ENCODE assay signal across 1 cellular context in genomic region chr11:119664063-119664572, GRCh38.
TF ChIP-seq lines count a peak whose summit lies in the region.

No MANE protein-coding gene starts in this region.

TF ChIP-seq in HepG2, 621 proteins besides CTCF, POLR2A, EP300 and RAD21 (continued from another document and continues in another):
- 0 out of 4 replicates have a peak, but pooled peaks of 1 of the 2 experiments have one; percentile 28 for TF ChIP-seq REST (IDR thresholded peaks at IDR 0.05; ENCODE audit: borderline replicate concordance in 1 of 2, low read depth in 1 of 2, low read length in 2 of 2)
- no peak for TF ChIP-seq SP2 (CRISPR knock-in tag; IDR thresholded peaks at IDR 0.05)
- no peak for TF ChIP-seq CCDC6 (CRISPR knock-in tag; IDR thresholded peaks at IDR 0.05)
- no peak for TF ChIP-seq FOXP1 (IDR thresholded peaks at IDR 0.05)
- TF ChIP-seq FOXP1 (CRISPR knock-in tag; IDR thresholded peaks at IDR 0.05) = peak; percentile 48; the same call in 1 of the 2 replicates
- TF ChIP-seq ZNF614 (CRISPR knock-in tag; IDR thresholded peaks at IDR 0.05; ENCODE audit: borderline replicate concordance) = 0 out of 2 replicates have a peak, but pooled peaks have one; percentile 37
- 0 out of 2 replicates have a peak, but pooled peaks have one; percentile 7 for TF ChIP-seq ZXDC (CRISPR knock-in tag; IDR thresholded peaks at IDR 0.05)
- 0 out of 2 replicates have a peak, but pooled peaks have one; percentile 39 for TF ChIP-seq HNRNPL (IDR thresholded peaks at IDR 0.05; ENCODE audit: low read depth, low read length)
- no peak for TF ChIP-seq CAMTA2 (CRISPR knock-in tag; IDR thresholded peaks at IDR 0.05; ENCODE audit: borderline replicate concordance)
- TF ChIP-seq PHF20 (CRISPR knock-in tag; IDR thresholded peaks at IDR 0.05) = peak; percentile 27; the same call in 1 of the 2 replicates
- TF ChIP-seq ARNTL (CRISPR knock-in tag; IDR thresholded peaks at IDR 0.05) = peak; percentile 58
- TF ChIP-seq CBX5 (CRISPR knock-in tag; IDR thresholded peaks at IDR 0.05; ENCODE audit: borderline replicate concordance) = no peak
- TF ChIP-seq ZNF460 (CRISPR knock-in tag; IDR thresholded peaks at IDR 0.05; ENCODE audit: borderline replicate concordance) = no peak
- TF ChIP-seq SIX1 (CRISPR knock-in tag; IDR thresholded peaks at IDR 0.05; ENCODE audit: borderline replicate concordance) = peak; percentile 97
- peak; percentile 73; the same call in 1 of the 2 replicates for TF ChIP-seq ZBTB7B (CRISPR knock-in tag; IDR thresholded peaks at IDR 0.05)
- no peak for TF ChIP-seq ZNF513 (CRISPR knock-in tag; conservative IDR thresholded peaks at IDR 0.05)
- TF ChIP-seq ZGPAT (CRISPR knock-in tag; IDR thresholded peaks at IDR 0.05) = peak; percentile 49; the same call in 1 of the 2 replicates
- peak; percentile 96 for TF ChIP-seq HNF4G (IDR thresholded peaks at IDR 0.05; ENCODE audit: borderline replicate concordance, low read depth, low read length)
- peak; percentile 79 for TF ChIP-seq HNF4G (CRISPR knock-in tag; IDR thresholded peaks at IDR 0.05; ENCODE audit: borderline replicate concordance, low read depth)
- TF ChIP-seq ETV5 (CRISPR knock-in tag; IDR thresholded peaks at IDR 0.05; ENCODE audit: borderline replicate concordance) = no peak
- peak; percentile 63 for TF ChIP-seq ARID5B (CRISPR knock-in tag; IDR thresholded peaks at IDR 0.05)
- 0 out of 2 replicates have a peak, but pooled peaks have one; percentile 49 for TF ChIP-seq HDAC2 (CRISPR knock-in tag; IDR thresholded peaks at IDR 0.05)
- no peak for TF ChIP-seq ZNF451 (CRISPR knock-in tag; IDR thresholded peaks at IDR 0.05)
- TF ChIP-seq ZNF703 (CRISPR knock-in tag; IDR thresholded peaks at IDR 0.05; ENCODE audit: borderline replicate concordance) = peak; percentile 31; the same call in 1 of the 2 replicates
- TF ChIP-seq RFX3 (CRISPR knock-in tag; IDR thresholded peaks at IDR 0.05) = no peak
- no peak for TF ChIP-seq ZMAT3 (CRISPR knock-in tag; conservative IDR thresholded peaks at IDR 0.05)
- TF ChIP-seq ZNF543 (CRISPR knock-in tag; IDR thresholded peaks at IDR 0.05) = peak; percentile 49; the same call in 1 of the 2 replicates
- no peak for TF ChIP-seq MAFF (IDR thresholded peaks at IDR 0.05; ENCODE audit: low read depth, low read length)
- TF ChIP-seq RXRA (CRISPR knock-in tag; IDR thresholded peaks at IDR 0.05) = peak; percentile 32; the same call in 1 of the 2 replicates
- no peak for TF ChIP-seq IKZF1 (IDR thresholded peaks at IDR 0.05)
- TF ChIP-seq GATA4 (IDR thresholded peaks at IDR 0.05; ENCODE audit: borderline replicate concordance, low read depth) = no peak
- peak; percentile 60; the same call in 1 of the 2 replicates for TF ChIP-seq ZNF362 (CRISPR knock-in tag; IDR thresholded peaks at IDR 0.05; ENCODE audit: borderline replicate concordance)
- TF ChIP-seq HES4 (CRISPR knock-in tag; IDR thresholded peaks at IDR 0.05; ENCODE audit: borderline replicate concordance) = no peak
- TF ChIP-seq ZNF598 (CRISPR knock-in tag; IDR thresholded peaks at IDR 0.05; ENCODE audit: borderline replicate concordance) = no peak
- peak; percentile 87 for TF ChIP-seq ZNF121 (CRISPR knock-in tag; IDR thresholded peaks at IDR 0.05)
- TF ChIP-seq ZNF644 (CRISPR knock-in tag; IDR thresholded peaks at IDR 0.05; ENCODE audit: low read depth) = no peak; the same call in 1 of the 2 replicates
- TF ChIP-seq ZMYM3 (CRISPR knock-in tag; IDR thresholded peaks at IDR 0.05) = 0 out of 2 replicates have a peak, but pooled peaks have one; percentile 23
- TF ChIP-seq PRPF4 (IDR thresholded peaks at IDR 0.05; ENCODE audit: low read depth, low read length, poor library complexity, severe bottlenecking) = peak; percentile 63
- TF ChIP-seq DPF2 (CRISPR knock-in tag; IDR thresholded peaks at IDR 0.05; ENCODE audit: borderline replicate concordance, low read depth) = peak; percentile 59; the same call in 1 of the 2 replicates
- 0 out of 2 replicates have a peak, but pooled peaks have one; percentile 36 for TF ChIP-seq ZNF556 (CRISPR knock-in tag; IDR thresholded peaks at IDR 0.05; ENCODE audit: borderline replicate concordance)
- TF ChIP-seq DNMT3B (CRISPR knock-in tag; conservative IDR thresholded peaks at IDR 0.05) = 0 out of 2 replicates have a peak, but pooled peaks have one; percentile 51
- no peak for TF ChIP-seq ZNF24 (IDR thresholded peaks at IDR 0.05)
- TF ChIP-seq PATZ1 (CRISPR knock-in tag; IDR thresholded peaks at IDR 0.05) = peak; percentile 96
- TF ChIP-seq GATAD1 (CRISPR knock-in tag; IDR thresholded peaks at IDR 0.05) = no peak
- no peak; the same call in 1 of the 2 replicates for TF ChIP-seq THAP8 (CRISPR knock-in tag; IDR thresholded peaks at IDR 0.05; ENCODE audit: borderline replicate concordance)
- TF ChIP-seq SIX4 (CRISPR knock-in tag; IDR thresholded peaks at IDR 0.05) = peak; percentile 99
